27 cellular contexts compared by ENCODE assay signal in genomic region chr4:91924625-91925024, GRCh38.
"Had no signal": no experiment of that assay in that cellular context is flagged by ENCODE, and none has a peak within 500 bp of the region (broad histone marks: within the 10 kb centered on the region; RNA-seq: fewer than 3 reads in every experiment).

No MANE protein-coding gene starts in this region.

- FAIRE-seq: keratinocyte had no signal

- H3K27ac ChIP-seq: left lung, lower lobe of right lung, neutrophil, parathyroid adenoma, right atrium auricular region, right lobe of liver, tibial nerve, vagina had no signal

- H3K4me2 ChIP-seq: smooth muscle cell had no signal

- H3K79me2 ChIP-seq: parathyroid adenoma had no signal

- H3K27ac Mint-ChIP-seq: naive thymus-derived CD8-positive, alpha-beta T cell; nephron; progenitor cell of endocrine pancreas; type B pancreatic cell had no signal

- H3K4me3 Mint-ChIP-seq: naive thymus-derived CD8-positive, alpha-beta T cell; nephron; neural crest cell; stimulated activated naive CD8-positive, alpha-beta T cell treated with anti-CD3 and anti-CD28 coated beads, Interleukin-15, amount 100 ng/mL, for 72 hours; type B pancreatic cell had no signal

- ATAC-seq: left colon; left lung; naive thymus-derived CD8-positive, alpha-beta T cell; stimulated activated naive CD8-positive, alpha-beta T cell treated with anti-CD3 and anti-CD28 coated beads, Interleukin-15, amount 100 ng/mL, for 72 hours had no signal

- DNase-seq: hippocampal formation; left colon; lower lobe of right lung; mammary epithelial cell; mesenchymal stem cell; naive thymus-derived CD8-positive, alpha-beta T cell; occipital lobe; stimulated activated CD4-positive, alpha-beta T cell treated with anti-CD3 and anti-CD28 coated beads, Interleukin-12 subunit alpha, Interleukin-12 subunit beta, amount 100 ng/mL, for 4 hours; stimulated activated CD4-positive, alpha-beta T cell treated with anti-CD3 and anti-CD28 coated beads, Interleukin-15, amount 100 ng/mL, for 24 hours; stimulated activated CD4-positive, alpha-beta T cell treated with anti-CD3 and anti-CD28 coated beads, Interleukin-2, amount 100 ng/mL, for 24 hours; stimulated activated CD4-positive, alpha-beta T cell treated with anti-CD3 and anti-CD28 coated beads, Interleukin-4, amount 100 ng/mL, for 1 hour; stimulated activated naive CD4-positive, alpha-beta T cell treated with Interleukin-2 at 50 U/mL for 16 hours; stimulated activated naive CD8-positive, alpha-beta T cell treated with anti-CD3 and anti-CD28 coated beads, Interleukin-15, amount 100 ng/mL, for 72 hours; substantia nigra had no signal

- H3K9me3 ChIP-seq: lower lobe of right lung, neutrophil, right atrium auricular region, right lobe of liver, tibial nerve, vagina had no signal

- H3K36me3 Mint-ChIP-seq: naive thymus-derived CD8-positive, alpha-beta T cell; type B pancreatic cell had no signal

- H3K27me3 Mint-ChIP-seq: naive thymus-derived CD8-positive, alpha-beta T cell; progenitor cell of endocrine pancreas; stimulated activated naive CD8-positive, alpha-beta T cell treated with anti-CD3 and anti-CD28 coated beads, Interleukin-15, amount 100 ng/mL, for 72 hours; type B pancreatic cell had no signal

- H3K4me1 Mint-ChIP-seq: naive thymus-derived CD8-positive, alpha-beta T cell; nephron; neural crest cell; stimulated activated naive CD8-positive, alpha-beta T cell treated with anti-CD3 and anti-CD28 coated beads, Interleukin-15, amount 100 ng/mL, for 72 hours had no signal

- H3K9me3 Mint-ChIP-seq: nephron, type B pancreatic cell had no signal

- H3K4me1 ChIP-seq: left lung, lower lobe of right lung, parathyroid adenoma, right atrium auricular region, right lobe of liver, tibial nerve, vagina had no signal

- H3K36me3 ChIP-seq: left lung, lower lobe of right lung, neutrophil, right atrium auricular region, right lobe of liver, tibial nerve, vagina had no signal

- H3K9ac ChIP-seq: parathyroid adenoma had no signal

- H3K27me3 ChIP-seq: left lung, neutrophil, right atrium auricular region, right lobe of liver, tibial nerve, vagina had no signal

- H3K4me3 ChIP-seq: left lung, lower lobe of right lung, right atrium auricular region, right lobe of liver, smooth muscle cell, tibial nerve, vagina had no signal

- H2AFZ ChIP-seq: parathyroid adenoma had no signal
